Comparison of ENCODE assay signal across 20 cellular contexts in genomic region chr2:31205613-31206012, GRCh38. TPM values are rescaled to one million over a fixed set of nuclear protein-coding genes. Genes with fewer than 3 reads are reported as not detected.
"Had no signal": no experiment of that assay in that cellular context is flagged by ENCODE, and none has a peak within 500 bp of the region (broad histone marks: within the 10 kb centered on the region; RNA-seq: fewer than 3 reads in every experiment).

No MANE protein-coding gene starts in this region.

- H3K9me3 ChIP-seq: MG63, SJSA1 had no signal

- H3K36me3 ChIP-seq: MG63, SJSA1 had no signal

- DNase-seq: Karpas-422, KG1, MG63, NCI-H1048, NCI-H1105, NCI-H1436 treated with DMSO at 0.1 percent for 48 hours, NCI-H187 treated with DMSO at 0.1 percent for 48 hours, NCI-H2029 treated with DMSO at 0.1 percent for 48 hours, NCI-H2171 treated with DMSO at 0.1 percent for 48 hours, NCI-H345, NCI-H446 treated with DMSO at 0.1 percent for 48 hours, NCI-H510A treated with DMSO at 0.1 percent for 48 hours, NCI-H774, Right ventricle myocardium superior, RPMI8226, SIG-M5 had no signal

- FAIRE-seq: RCC 7860 had no signal

- H3K4me1 ChIP-seq: SJSA1 had no signal

- H3K4me3 ChIP-seq: MG63, SJSA1, SK-N-MC had no signal

- H3K27me3 ChIP-seq: MG63, SJSA1 had no signal

- H3K27ac ChIP-seq: SJSA1, SK-N-MC had no signal

RNA-seq across cellular contexts. Expression of gene CAPN14, which starts 11.7 kb away (rescaled TPM):
- total RNA-seq: HT-29, SJSA1 had no signal

RNA-seq across cellular contexts. Expression of gene EHD3, which starts 28.3 kb away (rescaled TPM):
- total RNA-seq: HT-29 had no signal
